ENCODE assay signal across 23 cellular contexts in genomic region chr3:10998542-10998941, GRCh38. TPM values are rescaled to one million over a fixed set of nuclear protein-coding genes. Genes with fewer than 3 reads are reported as not detected.
A peak's percentile ranks its signal among the peaks of the same experiment; 100 is the strongest.
DNase-seq lines count a peak whose midpoint lies in the region; ATAC-seq and TF ChIP-seq lines count a peak whose summit lies in the region.
"Had no signal": no experiment of that assay in that cellular context is flagged by ENCODE, and none has a peak within 500 bp of the region (broad histone marks: within the 10 kb centered on the region; RNA-seq: fewer than 3 reads in every experiment).

No MANE protein-coding gene starts in this region.

- H3K9me3 ChIP-seq in lower lobe of right lung (no peaks in the 10 kb centered on the region), A673 (ENCODE audit: low read depth, low read length, poor library complexity, severe bottlenecking) (no peaks in the 10 kb centered on the region)
- H3K9me3 ChIP-seq: BLaER1 had no signal

- peak; percentile 60 to 74 for ATAC-seq in lower lobe of right lung
- ATAC-seq: CD8-positive, alpha-beta T cell; K562; PC-3 had no signal

- H3K4me3 ChIP-seq in dorsolateral prefrontal cortex (peak overlapping the region in 32 of 59 donors; percentile 0 to 90 (median 73)), lower lobe of right lung (no peak overlapping the region), A673 (ENCODE audit: low read depth, low read length, poor library complexity, severe bottlenecking) (no peak overlapping the region)
- H3K4me3 ChIP-seq: BLaER1, K562 had no signal

- peak; percentile 4 for DNase-seq in DMS 273 (lab: John Stamatoyannopoulos, UW; ENCODE audit: unreplicated experiment)
- no peak for DNase-seq in DMS 273 treated with DMSO at 0.1 percent for 48 hours (lab: John Stamatoyannopoulos, UW)
- no peak for DNase-seq in dorsolateral prefrontal cortex
- DNase-seq in lower lobe of right lung, result no peak
- peak in 1 of 49 donors; percentile 25 for DNase-seq in substantia nigra (lab: John Stamatoyannopoulos, UW)
- DNase-seq in A673 (ENCODE audit: low spot score), result no peak
- no peak for DNase-seq in dermis blood vessel endothelial cell
- no peak for DNase-seq in H4 (ENCODE audit: low spot score)
- DNase-seq: CD8-positive, alpha-beta T cell; DMS79 treated with DMSO at 0.1 percent for 48 hours; HCEC 1CT; NCI-H1048; NCI-H1436 treated with DMSO at 0.1 percent for 48 hours; NCI-H2081; NCI-H510A treated with DMSO at 0.1 percent for 48 hours; NCI-H82; PC-3 had no signal

- H3K4me1 ChIP-seq in lower lobe of right lung (peaks cover 2% of the 10 kb centered on the region), A673 (ENCODE audit: insufficient read depth, low read length, poor library complexity, severe bottlenecking) (no peaks in the 10 kb centered on the region)

- TF ChIP-seq CTCF in dorsolateral prefrontal cortex (IDR thresholded peaks at IDR 0.05 in 54 of 56, conservative IDR thresholded peaks at IDR 0.05 in 2 of 56; ENCODE audit: low read depth in 1 of 56, partially characterized antibody in 56 of 56) (no peak), lower lobe of right lung (IDR thresholded peaks at IDR 0.05) (no peak), A673 (conservative IDR thresholded peaks at IDR 0.05; ENCODE audit: low read depth, low read length) (no peak)

- H3K27me3 ChIP-seq in dorsolateral prefrontal cortex (peaks cover 0 to 3% (median 0%) of the 10 kb centered on the region in 45 donors), lower lobe of right lung (ENCODE audit: low read depth) (peaks cover 39% of the 10 kb centered on the region), A673 (replicated peaks; ENCODE audit: insufficient read depth, low read depth, low read length, poor library complexity) (peaks cover 38% of the 10 kb centered on the region)

- CTCF ChIA-PET in A673 (lab: Charles Lee), result no interaction called here

- H3K27ac ChIP-seq in dorsolateral prefrontal cortex (peak overlapping the region; percentile 23 to 98 (median 95)), lower lobe of right lung (no peak overlapping the region), substantia nigra (ENCODE audit: low read depth, low read length, poor library complexity, severe bottlenecking) (peak overlapping the region; percentile 54), A673 (ENCODE audit: low read depth, low read length, poor library complexity, severe bottlenecking) (no peak overlapping the region)
- H3K27ac ChIP-seq: 22Rv1, BLaER1, HL-60, RWPE1 had no signal

- BruUV-seq in A673 (replicated peaks; lab: Mats Ljungman, UMichigan), result no TSS peak

- POLR2A ChIA-PET in A673 (lab: Charles Lee; ENCODE audit: low non-redundant PET), result interaction anchor here (0.7 kb wide), 1 partner anchor 145 kb away, joined by 4 read pairs; no protein-coding TSS in a partner anchor

- intact Hi-C loops in dorsolateral prefrontal cortex (cut with DNase I), result no loop called here
- intact Hi-C loops in lower lobe of right lung (cut with DNase I), result no loop called here
- intact Hi-C loops in A673 (cut with micrococcal nuclease; ENCODE audit: unreplicated experiment), result no loop called here

- H3K36me3 ChIP-seq in lower lobe of right lung, result no peaks in the 10 kb centered on the region
- H3K36me3 ChIP-seq in A673 (ENCODE audit: insufficient read depth, low read length, poor library complexity, severe bottlenecking), result no peaks in the 10 kb centered on the region
- H3K36me3 ChIP-seq: BLaER1 had no signal

RNA-seq across cellular contexts. Expression of gene SLC6A1, which starts 6.0 kb away (rescaled TPM):
- 100 to 1,000 TPM; 127 to 356 (median 209) TPM for total RNA-seq in dorsolateral prefrontal cortex
- 1.8 TPM for total RNA-seq in lower lobe of right lung
- not detected in 2 replicates for total RNA-seq in A673 (2021)
- total RNA-seq in dermis blood vessel endothelial cell, result under 0.01 TPM in 1 of 2 replicates, not detected in the other
- not detected in 2 replicates for total RNA-seq in H4 (2014; rRNA removed; shearing (Covaris generic))
- total RNA-seq: CD8-positive, alpha-beta T cell; G401; K562; PC-3 had no signal

Comparison
In these comparisons a context has a peak if more than half of its experiments do, and no peak if none do; other contexts are left out.
1. H3K27ac ChIP-seq: peak in dorsolateral prefrontal cortex (59 of 59) and substantia nigra (single experiment); none in lower lobe of right lung (single experiment) and A673 (single experiment).
2. H3K4me3 ChIP-seq: peak in dorsolateral prefrontal cortex (32 of 59); none in lower lobe of right lung (single experiment) and A673 (single experiment).
3. RNA of gene SLC6A1, which starts 6.0 kb away (total RNA-seq): 127 to 356 TPM in dorsolateral prefrontal cortex; 1.8 TPM in lower lobe of right lung (single experiment), not detected in A673, under 0.01 TPM in dermis blood vessel endothelial cell and not detected in H4; every median in the first group is over 10 times any median in the second.